8 cellular contexts compared by ENCODE assay signal in genomic region chr16:67227567-67227921, GRCh38. TPM values are rescaled to one million over a fixed set of nuclear protein-coding genes. Genes with fewer than 3 reads are reported as not detected.
DNase-seq lines count a peak whose midpoint lies in the region; ATAC-seq and TF ChIP-seq lines count a peak whose summit lies in the region.

No MANE protein-coding gene starts in this region.

- H3K4me3 ChIP-seq in CD4-positive, alpha-beta memory T cell (ENCODE audit: low read length in 2 of 2): peak overlapping the region; percentile 73 to 99
- H3K4me3 ChIP-seq in Panc1 (ENCODE audit: low read depth in 2 of 2, low read length in 2 of 2) (peak overlapping the region; percentile 67 to 99), epithelial cell of proximal tubule (ENCODE audit: low read depth, low read length) (peak overlapping the region; percentile 91)

- H3K4me1 ChIP-seq in CD4-positive, alpha-beta memory T cell (ENCODE audit: insufficient read depth, low read length): peaks cover 51% of the 10 kb centered on the region
- peaks cover 4% of the 10 kb centered on the region; the same call in 1 of the 2 replicates for H3K4me1 ChIP-seq in Panc1 (ENCODE audit: control insufficient read depth, insufficient read depth, low read length)

- intact Hi-C loops in CD4-positive, alpha-beta memory T cell (cut with micrococcal nuclease): loop anchor here (1.0 to 2.0 kb wide), 7 partner anchors 9 to 335 kb away; partner anchors contain the start of genes CTCF, E2F4, FHOD1 and PLEKHG4
- intact Hi-C loops in Panc1 (cut with micrococcal nuclease; ENCODE audit: unreplicated experiment): no loop called here

- H3K9me3 Mint-ChIP-seq in CD4-positive, alpha-beta memory T cell: no peaks in the 10 kb centered on the region
- H3K9me3 Mint-ChIP-seq in osteocyte (ENCODE audit: unreplicated experiment): no peaks in the 10 kb centered on the region

- BruUV-seq in Panc1 (replicated peaks; lab: Mats Ljungman, UMichigan): no TSS peak

- no peak for DNase-seq in CD4-positive, alpha-beta memory T cell
- DNase-seq in Panc1 (ENCODE audit: low read depth, low spot score): no peak
- no peak for DNase-seq in epithelial cell of proximal tubule (ENCODE audit: low read depth)
- DNase-seq in osteocyte (ENCODE audit: extremely low spot score, unreplicated experiment): no peak
- DNase-seq in GM13976 (ENCODE audit: low spot score): no peak
- no peak for DNase-seq in DMS53 treated with DMSO at 0.1 percent for 48 hours (lab: John Stamatoyannopoulos, UW; ENCODE audit: unreplicated experiment)
- DNase-seq in NCI-H1694 treated with DMSO at 0.1 percent for 48 hours (lab: John Stamatoyannopoulos, UW): no peak

- peaks cover 38% of the 10 kb centered on the region for H3K36me3 ChIP-seq in CD4-positive, alpha-beta memory T cell (ENCODE audit: insufficient read depth, low read length)
- peaks cover 5% of the 10 kb centered on the region; the same call in 1 of the 2 replicates for H3K36me3 ChIP-seq in Panc1 (ENCODE audit: control insufficient read depth, insufficient read depth, low read length)

- no peak for ATAC-seq in Panc1
- ATAC-seq in HG02678 (IDR thresholded peaks at IDR 0.05; ENCODE audit: unreplicated experiment): no peak

- peaks cover 11 to 36% of the 10 kb centered on the region in 2 donors for H3K36me3 Mint-ChIP-seq in CD4-positive, alpha-beta memory T cell
- peaks cover 20% of the 10 kb centered on the region for H3K36me3 Mint-ChIP-seq in osteocyte (ENCODE audit: unreplicated experiment)

- TF ChIP-seq CTCF in Panc1 (IDR thresholded peaks at IDR 0.05): no peak
- no peak for TF ChIP-seq CTCF in epithelial cell of proximal tubule (conservative IDR thresholded peaks at IDR 0.05; ENCODE audit: low read depth, low read length)
- TF ChIP-seq CTCF in osteocyte (IDR thresholded peaks at IDR 0.05): no peak
- TF ChIP-seq CTCF in GM13976 (IDR thresholded peaks at IDR 0.05; ENCODE audit: borderline replicate concordance, control extremely low read depth, extremely low read depth, insufficient read depth, missing control alignments): no peak

- peak overlapping the region; percentile 98 to 100 (median 100) for H3K4me3 Mint-ChIP-seq in CD4-positive, alpha-beta memory T cell
- H3K4me3 Mint-ChIP-seq in osteocyte (ENCODE audit: unreplicated experiment): peak overlapping the region; percentile 100

- H3K27me3 Mint-ChIP-seq in CD4-positive, alpha-beta memory T cell: no peaks in the 10 kb centered on the region
- no peaks in the 10 kb centered on the region for H3K27me3 Mint-ChIP-seq in osteocyte (ENCODE audit: unreplicated experiment)

- no peaks in the 10 kb centered on the region for H3K27me3 ChIP-seq in CD4-positive, alpha-beta memory T cell (ENCODE audit: insufficient read depth, low read length)
- H3K27me3 ChIP-seq in Panc1 (ENCODE audit: control insufficient read depth, insufficient read depth, low read length): no peaks in the 10 kb centered on the region

- peak overlapping the region; percentile 88 for H3K27ac ChIP-seq in CD4-positive, alpha-beta memory T cell (ENCODE audit: low read depth, low read length)
- H3K27ac ChIP-seq in Panc1 (ENCODE audit: low read length): peak overlapping the region; percentile 88

- H3K27ac Mint-ChIP-seq in CD4-positive, alpha-beta memory T cell: peak overlapping the region; percentile 96 to 100 (median 99)
- peak overlapping the region; percentile 99 for H3K27ac Mint-ChIP-seq in osteocyte (ENCODE audit: unreplicated experiment)

- POLR2A ChIA-PET in CD4-positive, alpha-beta memory T cell (lab: Charles Lee; ENCODE audit: partially characterized antibody): interaction anchor here (0.5 to 17.2 kb wide), 23 partner anchors 10 to 253 kb away, joined by 3 to 259 read pairs (median 4); partner anchors contain the start of genes ATP6V0D1, CBFB, E2F4 and ELMO3
- POLR2A ChIA-PET in Panc1 (lab: Charles Lee): no interaction called here

- peaks cover 43 to 58% (median 54%) of the 10 kb centered on the region in 4 donors for H3K4me1 Mint-ChIP-seq in CD4-positive, alpha-beta memory T cell
- H3K4me1 Mint-ChIP-seq in osteocyte (ENCODE audit: unreplicated experiment): peaks cover 31% of the 10 kb centered on the region

- no peaks in the 10 kb centered on the region for H3K9me3 ChIP-seq in CD4-positive, alpha-beta memory T cell (ENCODE audit: control insufficient read depth in 1 of 2, low read length in 2 of 2)
- no peaks in the 10 kb centered on the region for H3K9me3 ChIP-seq in Panc1 (ENCODE audit: control insufficient read depth, insufficient read depth, low read depth, low read length)

- CTCF ChIA-PET in CD4-positive, alpha-beta memory T cell (lab: Charles Lee; ENCODE audit: partially characterized antibody): interaction anchor here (0.6 to 2.4 kb wide), 8 partner anchors 11 to 249 kb away, joined by 3 to 15 read pairs (median 4); partner anchors contain the start of gene FHOD1
- CTCF ChIA-PET in Panc1 (lab: Charles Lee): interaction anchor here (1.2 kb wide), 1 partner anchor 29 kb away, joined by 4 read pairs; no protein-coding TSS in a partner anchor

- in situ Hi-C loops in Panc1 (cut with HindIII; ENCODE audit: low pct_unique_long_range_greater_than_20kb, low sequenced_read_pairs): no loop called here
- in situ Hi-C loops in GM13976 (cut with MboI; ENCODE audit: low sequenced_read_pairs, unreplicated experiment): no loop called here

RNA-seq across cellular contexts. Expression of gene TMEM208, which starts 0.6 kb away (rescaled TPM):
- total RNA-seq in CD4-positive, alpha-beta memory T cell: 10 to 100 TPM; 35.5 to 35.7 TPM
- polyA plus RNA-seq in CD4-positive, alpha-beta memory T cell: 10 to 100 TPM; 84.3 to 99.1 TPM
- total RNA-seq in Panc1 (2021; ENCODE audit: unreplicated experiment): 25.6 TPM
- 31.3 TPM for polyA plus RNA-seq in Panc1 (2012; ENCODE audit: insufficient read length)
- 49.0 and 54.8 TPM in 2 replicates for total RNA-seq in epithelial cell of proximal tubule
- 41.0 and 44.5 TPM in 2 replicates for total RNA-seq in osteocyte

RNA-seq across cellular contexts. Expression of gene FHOD1, which starts 19.7 kb away (rescaled TPM):
- total RNA-seq in CD4-positive, alpha-beta memory T cell: 10 to 100 TPM; 56.0 to 63.3 TPM
- 1 to 10 TPM; 3.3 to 5.9 TPM for polyA plus RNA-seq in CD4-positive, alpha-beta memory T cell
- total RNA-seq in Panc1 (2021; ENCODE audit: unreplicated experiment) (9.3 TPM), epithelial cell of proximal tubule (16.4 and 20.1 TPM in 2 replicates), osteocyte (60.0 and 71.7 TPM in 2 replicates)
- 13.4 TPM for polyA plus RNA-seq in Panc1 (2012; ENCODE audit: insufficient read length)

RNA-seq across cellular contexts. Expression of gene SLC9A5, which starts 21.2 kb away (rescaled TPM):
- 1 to 10 TPM; 1.7 to 2.1 TPM for total RNA-seq in CD4-positive, alpha-beta memory T cell
- polyA plus RNA-seq in CD4-positive, alpha-beta memory T cell: under 1 TPM in 1 of 2 donors, not detected in 1; 0.09 TPM
- total RNA-seq in Panc1 (2021; ENCODE audit: unreplicated experiment) (1.7 TPM), epithelial cell of proximal tubule (0.14 and 0.23 TPM in 2 replicates), osteocyte (4.2 and 4.4 TPM in 2 replicates)
- polyA plus RNA-seq in Panc1 (2012; ENCODE audit: insufficient read length): 2.3 TPM

RNA-seq across cellular contexts. Expression of gene ELMO3, which starts 28.6 kb away (rescaled TPM):
- 10 to 100 TPM; 10.1 to 10.6 TPM for total RNA-seq in CD4-positive, alpha-beta memory T cell
- not detected for polyA plus RNA-seq in CD4-positive, alpha-beta memory T cell
- total RNA-seq in Panc1 (2021; ENCODE audit: unreplicated experiment) (2.0 TPM), epithelial cell of proximal tubule (4.0 and 11.0 TPM in 2 replicates), osteocyte (1.7 and 2.1 TPM in 2 replicates)
- polyA plus RNA-seq in Panc1 (2012; ENCODE audit: insufficient read length): 1.6 TPM

RNA-seq across cellular contexts. Expression of gene E2F4, which starts 35.6 kb away (rescaled TPM):
- 10 to 100 TPM; 87.3 to 91.3 TPM for total RNA-seq in CD4-positive, alpha-beta memory T cell
- 10 to 100 TPM; 53.6 to 81.1 TPM for polyA plus RNA-seq in CD4-positive, alpha-beta memory T cell
- total RNA-seq in Panc1 (2021; ENCODE audit: unreplicated experiment): 74.5 TPM
- polyA plus RNA-seq in Panc1 (2012; ENCODE audit: insufficient read length): 69.7 TPM
- 78.9 and 108 TPM in 2 replicates for total RNA-seq in epithelial cell of proximal tubule
- 40.0 and 43.4 TPM in 2 replicates for total RNA-seq in osteocyte
